9 cellular contexts compared by ENCODE assay signal in genomic region chr7:155356323-155357105, GRCh38. TPM values are rescaled to one million over a fixed set of nuclear protein-coding genes. Genes with fewer than 3 reads are reported as not detected.
DNase-seq lines count a peak whose midpoint lies in the region; ATAC-seq and TF ChIP-seq lines count a peak whose summit lies in the region.
"Had no signal": no experiment of that assay in that cellular context is flagged by ENCODE, and none has a peak within 500 bp of the region (broad histone marks: within the 10 kb centered on the region; RNA-seq: fewer than 3 reads in every experiment).

No MANE protein-coding gene starts in this region.

- H3K9me3 Mint-ChIP-seq in H9: peaks cover 0 to 9% of the 10 kb centered on the region in 2 experiments; a peak in 2 of 5 replicates

- H3K4me2 ChIP-seq in H9 (ENCODE audit: insufficient read depth, insufficient read length, low read length): no peak overlapping the region

- DNase-seq in BJ (ENCODE audit: low read depth) (no peak), H9 (peak; percentile 60), SJCRH30 (peak; percentile 26 to 69), kidney epithelial cell (ENCODE audit: low read depth) (no peak), hippocampal formation (lab: John Stamatoyannopoulos, UW) (no peak)
- no peak for DNase-seq in activated CD4-positive, CD25-positive, alpha-beta regulatory T cell treated with anti-CD3 and anti-CD28 coated beads, Interleukin-2, amount 50 U/mL, for 72 hours

- no peaks in the 10 kb centered on the region for H3K4me1 ChIP-seq in H9 (ENCODE audit: insufficient read depth, low read length)
- peaks cover 11% of the 10 kb centered on the region for H3K4me1 ChIP-seq in SJCRH30
- H3K4me1 ChIP-seq: psoas muscle had no signal

- no peak overlapping the region for H2BK15ac ChIP-seq in H9 (ENCODE audit: low read depth, low read length)

- H3K23ac ChIP-seq in H9 (ENCODE audit: insufficient read length, low read depth, low read length): no peak overlapping the region

- H4K20me1 ChIP-seq in H9 (ENCODE audit: control insufficient read depth, insufficient read depth, insufficient read length): peaks cover 4% of the 10 kb centered on the region

- TF ChIP-seq CTCF in BJ (IDR thresholded peaks at IDR 0.05; ENCODE audit: insufficient read depth, low read depth, low read length): peak; percentile 30
- peak; percentile 78 for TF ChIP-seq CTCF in H9 (conservative IDR thresholded peaks at IDR 0.05)
- peak; percentile 37 for TF ChIP-seq CTCF in kidney epithelial cell (IDR thresholded peaks at IDR 0.05; ENCODE audit: insufficient read depth, low read length, poor library complexity, severe bottlenecking)

- H4K91ac ChIP-seq in H9 (ENCODE audit: insufficient read length, low read depth, low read length): no peak overlapping the region

- H3K9me3 ChIP-seq in H9 (ENCODE audit: control insufficient read depth, low read depth, low read length) (no peaks in the 10 kb centered on the region), SJCRH30 (replicated peaks) (no peaks in the 10 kb centered on the region)
- H3K9me3 ChIP-seq: psoas muscle had no signal

- no peaks in the 10 kb centered on the region for H3K23me2 ChIP-seq in H9 (ENCODE audit: insufficient read length, low read depth, low read length, poor library complexity, severe bottlenecking)

- H4K8ac ChIP-seq in H9 (replicated peaks; ENCODE audit: insufficient read length, low read depth, low read length): no peak overlapping the region

- no peak for ATAC-seq in GM19023 (IDR thresholded peaks at IDR 0.05; ENCODE audit: unreplicated experiment)
- ATAC-seq in HG02885 (IDR thresholded peaks at IDR 0.05; ENCODE audit: poor library complexity, unreplicated experiment): no peak
- ATAC-seq: psoas muscle had no signal

- H3K27me3 Mint-ChIP-seq in H9 (ENCODE audit: low read depth): peaks cover 89% of the 10 kb centered on the region

- no peak overlapping the region for H2BK120ac ChIP-seq in H9 (ENCODE audit: low read depth, low read length, poor library complexity, severe bottlenecking)

- no peak overlapping the region for H3K4ac ChIP-seq in H9 (ENCODE audit: low read depth, low read length)

- no peak overlapping the region for H2BK12ac ChIP-seq in H9 (ENCODE audit: insufficient read length, low read depth, low read length)

- H3K9ac ChIP-seq in H9 (ENCODE audit: extremely low read depth, insufficient read length, low read length): no peak overlapping the region

- no peak overlapping the region for H3K18ac ChIP-seq in H9 (ENCODE audit: insufficient read length, low read depth, low read length)

- H2AK5ac ChIP-seq in H9 (ENCODE audit: insufficient read length, low read length): no peak overlapping the region

- H3K27ac Mint-ChIP-seq in H9: no peak overlapping the region

- no peak overlapping the region for H3K56ac ChIP-seq in H9 (ENCODE audit: insufficient read length, low read depth, low read length)

- H2BK20ac ChIP-seq in H9 (ENCODE audit: low read depth, low read length, poor library complexity, severe bottlenecking): no peak overlapping the region

- H3K4me3 Mint-ChIP-seq in H9: no peak overlapping the region

- peaks cover 9% of the 10 kb centered on the region for H3K27me3 ChIP-seq in BJ (ENCODE audit: control insufficient read depth, insufficient read depth, low read length)
- peaks cover 2% of the 10 kb centered on the region; the same call in 1 of the 2 replicates for H3K27me3 ChIP-seq in H9 (ENCODE audit: insufficient read depth, low read length)
- H3K27me3 ChIP-seq in SJCRH30: peaks cover 22% of the 10 kb centered on the region; the same call in 1 of the 2 replicates
- peaks cover 17% of the 10 kb centered on the region for H3K27me3 ChIP-seq in kidney epithelial cell (ENCODE audit: control insufficient read depth, insufficient read depth, low read length)

- WGBS in H9 (ENCODE audit: extremely low coverage, insufficient read length, low lambda C conversion rate): no CpG with 5 or more reads among the region's 14 CpGs

- CTCF ChIA-PET in BJ (lab: Yijun Ruan, JAX): interaction anchor here (1.1 to 2.9 kb wide), 4 partner anchors 11 to 442 kb away, joined by 3 to 15 read pairs (median 4); no protein-coding TSS in a partner anchor

- no peaks in the 10 kb centered on the region for H3K79me2 ChIP-seq in H9 (ENCODE audit: insufficient read depth, low read length)

- H3K27ac ChIP-seq in H9 (ENCODE audit: insufficient read length, low read depth, low read length) (no peak overlapping the region), SJCRH30 (no peak overlapping the region)
- H3K27ac ChIP-seq: psoas muscle had no signal

- H3T11ph ChIP-seq in H9 (ENCODE audit: low read length): no peak overlapping the region

- H3K4me3 ChIP-seq in BJ (ENCODE audit: low read depth, low read length): no peak overlapping the region
- H3K4me3 ChIP-seq in SJCRH30: no peak overlapping the region
- H3K4me3 ChIP-seq in kidney epithelial cell (ENCODE audit: low read depth, low read length): no peak overlapping the region
- H3K4me3 ChIP-seq: psoas muscle had no signal

- no peaks in the 10 kb centered on the region for H3K36me3 ChIP-seq in BJ (ENCODE audit: control insufficient read depth, insufficient read depth, low read length)
- no peaks in the 10 kb centered on the region for H3K36me3 ChIP-seq in SJCRH30
- no peaks in the 10 kb centered on the region for H3K36me3 ChIP-seq in kidney epithelial cell (ENCODE audit: control insufficient read depth, insufficient read depth, low read length)

- H3K14ac ChIP-seq in H9 (ENCODE audit: insufficient read depth, low read length): no peak overlapping the region

- H2BK5ac ChIP-seq in H9 (ENCODE audit: insufficient read length, low read length): no peak overlapping the region

- H3K79me1 ChIP-seq in H9 (ENCODE audit: insufficient read depth, low read depth, low read length, poor library complexity, severe bottlenecking): no peaks in the 10 kb centered on the region

- peaks cover 16 to 30% of the 10 kb centered on the region in 2 experiments for H3K4me1 Mint-ChIP-seq in H9

- POLR2A ChIA-PET in BJ (lab: Charles Lee): no interaction called here

- H3K36me3 Mint-ChIP-seq in H9 (ENCODE audit: insufficient read depth in 1 of 3, low read depth in 3 of 3): no peaks in the 10 kb centered on the region

- no peak overlapping the region for H4K5ac ChIP-seq in H9 (ENCODE audit: insufficient read length, low read depth, low read length)

- H2AFZ ChIP-seq in H9 (ENCODE audit: low read length): no peak overlapping the region

RNA-seq across cellular contexts. Expression of gene INSIG1, which starts 58.8 kb away (rescaled TPM):
- 10.0 and 11.0 TPM in 2 replicates for polyA plus RNA-seq in BJ (2011; rRNA removed)
- 8.7 and 9.1 TPM in 2 replicates for polyA minus RNA-seq in BJ (2011; rRNA and poly(A)+ RNA removed)
- 23.3 and 24.2 TPM in 2 replicates for total RNA-seq in H9 (2021)
- total RNA-seq in SJCRH30 (2014; rRNA removed; shearing (Covaris generic)): 57.3 and 60.9 TPM in 2 replicates
- total RNA-seq in kidney epithelial cell: 302 and 327 TPM in 2 replicates

Comparison
In these comparisons a context has a peak if more than half of its experiments do, and no peak if none do; other contexts are left out.
1. DNase-seq: peak in H9 (single experiment) and SJCRH30 (2 of 2); none in BJ (single experiment), kidney epithelial cell (single experiment), activated CD4-positive, CD25-positive, alpha-beta regulatory T cell treated with anti-CD3 and anti-CD28 coated beads, Interleukin-2, amount 50 U/mL, for 72 hours (single experiment) and hippocampal formation (0 of 2).
2. Peak in every context shown above with its lines, with median percentiles within 50 percentile points of each other: CTCF ChIP-seq.